In the genomic region with DNA sequence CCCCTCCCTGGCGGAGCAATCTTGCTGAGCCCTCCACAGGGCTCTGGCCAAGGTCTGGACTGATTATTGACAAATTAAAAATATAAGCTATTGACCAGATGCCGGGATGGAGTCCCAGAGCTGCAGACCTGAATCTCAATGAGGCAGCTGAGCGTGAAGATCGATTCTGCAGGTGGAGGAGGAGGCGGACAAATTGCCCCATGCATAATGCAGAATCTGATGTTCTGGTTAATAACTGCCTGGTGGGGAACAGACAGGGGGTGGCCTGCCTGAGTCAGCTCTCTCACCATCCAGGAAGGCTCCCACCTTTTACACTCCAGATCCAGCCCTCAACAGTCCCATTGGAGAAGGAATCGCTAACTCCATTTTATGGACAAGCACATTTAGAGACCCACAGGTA, we compare ENCODE assay signal across 9 cellular contexts.
"Had no signal": no experiment of that assay in that cellular context is flagged by ENCODE, and none has a peak within 500 bp of the region (broad histone marks: within the 10 kb centered on the region; RNA-seq: fewer than 3 reads in every experiment).

No MANE protein-coding gene starts in this region.

- DNase-seq: GM23248, GOT3, H7, H9, HCEC 1CT, HFFc6 had no signal

- ATAC-seq: HCT116 had no signal

- FAIRE-seq: H1, H54 had no signal
